Comparison of ENCODE assay signal across 9 cellular contexts in the genomic region with DNA sequence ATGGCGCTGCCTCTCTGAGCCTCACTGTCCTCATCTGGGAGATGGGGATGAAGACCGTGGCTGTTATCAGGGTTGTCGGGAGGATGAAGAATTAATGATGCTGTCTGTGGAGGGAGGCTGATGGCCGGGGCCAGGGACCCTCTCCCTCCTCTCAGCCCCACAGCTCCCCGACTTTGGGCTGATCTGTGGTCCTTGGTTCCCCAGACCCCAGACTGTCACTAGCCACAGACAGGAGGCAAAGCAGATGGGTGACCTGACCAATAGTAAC. TPM values are rescaled to one million over a fixed set of nuclear protein-coding genes. Genes with fewer than 3 reads are reported as not detected.
A peak's percentile ranks its signal among the peaks of the same experiment; 100 is the strongest.
DNase-seq lines count a peak whose midpoint lies in the region; ATAC-seq, FAIRE-seq and TF ChIP-seq lines count a peak whose summit lies in the region.
"Not testable (repeated sequence)": the region's sequence is repeated elsewhere in the genome, so short reads cannot be mapped to it uniquely, and the experiment has no call there.
"Had no signal": no experiment of that assay in that cellular context is flagged by ENCODE, and none has a peak within 500 bp of the region (broad histone marks: within the 10 kb centered on the region; RNA-seq: fewer than 3 reads in every experiment).

No MANE protein-coding gene starts in this region.

- intact Hi-C loops in HCT116 (cut with micrococcal nuclease); kidney (cut with DNase I); natural killer cell (cut with micrococcal nuclease): not testable (repeated sequence)
- intact Hi-C loops in activated T-helper 1 cell treated with anti-CD3 and anti-CD28 coated beads, Interleukin-12 subunit alpha, Interleukin-12 subunit beta, Interleukin-2, Interleukin-4 antibody, amounts not matched to agents 30 ng/mL and 10 ng/mL and 1 ng/mL, durations not matched to agents 14 hours and 24 hours and 36 hours (cut with micrococcal nuclease), result loop anchor here (10.0 kb wide), 1 partner anchor 292 kb away; the partner anchor contains the start of gene BMP8A

- POLR2A ChIA-PET in HCT116 (lab: Charles Lee); WTC11 (lab: Charles Lee): not testable (repeated sequence)

- peaks cover 40% of the 10 kb centered on the region for H3K27me3 Mint-ChIP-seq in CD4-positive, CD25-positive, alpha-beta regulatory T cell
- peaks cover 72% of the 10 kb centered on the region for H3K27me3 Mint-ChIP-seq in WTC11 (ENCODE audit: low read depth)
- peaks cover 36% of the 10 kb centered on the region for H3K27me3 Mint-ChIP-seq in activated T-helper 1 cell treated with anti-CD3 and anti-CD28 coated beads, Interleukin-12 subunit alpha, Interleukin-12 subunit beta, Interleukin-2, Interleukin-4 antibody, amounts not matched to agents 30 ng/mL and 10 ng/mL and 1 ng/mL, durations not matched to agents 14 hours and 24 hours and 36 hours (ENCODE audit: insufficient read depth)
- peaks cover 55% of the 10 kb centered on the region for H3K27me3 Mint-ChIP-seq in brain
- not testable (repeated sequence) for H3K27me3 Mint-ChIP-seq in natural killer cell (ENCODE audit: low read depth in 2 of 2)
- H3K27me3 Mint-ChIP-seq in stimulated activated naive CD8-positive, alpha-beta T cell treated with anti-CD3 and anti-CD28 coated beads, Interleukin-15, Interleukin-2, amounts not matched to agents 100 ng/mL and 50 ng/mL, for 24 hours, result peaks cover 20% of the 10 kb centered on the region

- not testable (repeated sequence) for H3K36me3 ChIP-seq in CD4-positive, CD25-positive, alpha-beta regulatory T cell (ENCODE audit: control insufficient read depth, insufficient read depth, low read length); HCT116 (ENCODE audit: control insufficient read depth in 1 of 2, insufficient read depth in 2 of 2, low read length in 2 of 2); kidney (ENCODE audit: control insufficient read depth in 1 of 2, insufficient read depth in 2 of 2, low read length in 2 of 2)

- not testable (repeated sequence) for H3K27me3 ChIP-seq in CD4-positive, CD25-positive, alpha-beta regulatory T cell (ENCODE audit: control insufficient read depth, insufficient read depth, low read length); HCT116 (ENCODE audit: insufficient read depth, low read length)

- not testable (repeated sequence) for FAIRE-seq in kidney (lab: Jason Lieb, UNC)

- H3K27ac Mint-ChIP-seq in CD4-positive, CD25-positive, alpha-beta regulatory T cell; WTC11; activated T-helper 1 cell treated with anti-CD3 and anti-CD28 coated beads, Interleukin-12 subunit alpha, Interleukin-12 subunit beta, Interleukin-2, Interleukin-4 antibody, amounts not matched to agents 30 ng/mL and 10 ng/mL and 1 ng/mL, durations not matched to agents 14 hours and 24 hours and 36 hours; brain; stimulated activated naive CD8-positive, alpha-beta T cell treated with anti-CD3 and anti-CD28 coated beads, Interleukin-15, Interleukin-2, amounts not matched to agents 100 ng/mL and 50 ng/mL, for 24 hours: not testable (repeated sequence)
- H3K27ac Mint-ChIP-seq in natural killer cell, result peak overlapping the region in 1 of 2 donors; percentile 35

- not testable (repeated sequence) for DNase-seq in CD4-positive, CD25-positive, alpha-beta regulatory T cell; HCT116 (ENCODE audit: low read depth, low spot score); WTC11 (ENCODE audit: low spot score); activated T-helper 1 cell treated with anti-CD3 and anti-CD28 coated beads, Interleukin-12 subunit alpha, Interleukin-12 subunit beta, Interleukin-2, Interleukin-4 antibody, amounts not matched to agents 30 ng/mL and 10 ng/mL and 1 ng/mL, durations not matched to agents 14 hours and 24 hours and 36 hours (ENCODE audit: low spot score); natural killer cell
- peak; percentile 51 for DNase-seq in kidney

- not testable (repeated sequence) for H3K36me3 Mint-ChIP-seq in CD4-positive, CD25-positive, alpha-beta regulatory T cell; WTC11; activated T-helper 1 cell treated with anti-CD3 and anti-CD28 coated beads, Interleukin-12 subunit alpha, Interleukin-12 subunit beta, Interleukin-2, Interleukin-4 antibody, amounts not matched to agents 30 ng/mL and 10 ng/mL and 1 ng/mL, durations not matched to agents 14 hours and 24 hours and 36 hours (ENCODE audit: low read depth); brain; natural killer cell; stimulated activated naive CD8-positive, alpha-beta T cell treated with anti-CD3 and anti-CD28 coated beads, Interleukin-15, Interleukin-2, amounts not matched to agents 100 ng/mL and 50 ng/mL, for 24 hours (ENCODE audit: low read depth)

- H3K9me3 Mint-ChIP-seq in CD4-positive, CD25-positive, alpha-beta regulatory T cell; WTC11; activated T-helper 1 cell treated with anti-CD3 and anti-CD28 coated beads, Interleukin-12 subunit alpha, Interleukin-12 subunit beta, Interleukin-2, Interleukin-4 antibody, amounts not matched to agents 30 ng/mL and 10 ng/mL and 1 ng/mL, durations not matched to agents 14 hours and 24 hours and 36 hours; brain; natural killer cell; stimulated activated naive CD8-positive, alpha-beta T cell treated with anti-CD3 and anti-CD28 coated beads, Interleukin-15, Interleukin-2, amounts not matched to agents 100 ng/mL and 50 ng/mL, for 24 hours: not testable (repeated sequence)

- not testable (repeated sequence) for TF ChIP-seq CTCF in HCT116 (IDR thresholded peaks at IDR 0.05 in 2 of 3, conservative IDR thresholded peaks at IDR 0.05 in 1 of 3; ENCODE audit: borderline replicate concordance in 1 of 3, insufficient read depth in 1 of 3, low read depth in 2 of 3, low read length in 2 of 3); WTC11 (IDR thresholded peaks at IDR 0.05); brain (conservative IDR thresholded peaks at IDR 0.05); kidney (IDR thresholded peaks at IDR 0.05; ENCODE audit: borderline replicate concordance, extremely low read depth, insufficient read depth); natural killer cell (IDR thresholded peaks at IDR 0.05)

- not testable (repeated sequence) for TF ChIP-seq RAD21 in HCT116 (IDR thresholded peaks at IDR 0.05; ENCODE audit: low read depth)

- not testable (repeated sequence) for H3K9me2 ChIP-seq in HCT116 (ENCODE audit: insufficient read depth)

- not testable (repeated sequence) for H3K9ac ChIP-seq in HCT116 (ENCODE audit: low read length); kidney (ENCODE audit: low read length in 2 of 2)

- H3K4me3 ChIP-seq in CD4-positive, CD25-positive, alpha-beta regulatory T cell (ENCODE audit: low read depth, low read length); HCT116 (replicated peaks in 1 of 2; ENCODE audit: low read depth in 1 of 2, low read length in 2 of 2); kidney (ENCODE audit: low read length in 2 of 2): not testable (repeated sequence)

- H3K79me2 ChIP-seq in HCT116 (ENCODE audit: insufficient read depth, low read length), result not testable (repeated sequence)

- RAD21 ChIA-PET in HCT116 (lab: Charles Lee; ENCODE audit: low non-redundant PET in 1 of 2, low total read pairs in 2 of 2, uncharacterized antibody in 2 of 2, unreplicated experiment in 2 of 2), result not testable (repeated sequence)

- peak overlapping the region in 3 of 4 donors; percentile 44 to 88 (median 72) for H3K4me3 Mint-ChIP-seq in CD4-positive, CD25-positive, alpha-beta regulatory T cell
- H3K4me3 Mint-ChIP-seq in WTC11 (peak overlapping the region; percentile 46), brain (peak overlapping the region; percentile 37 to 80 (median 69)), natural killer cell (peak overlapping the region; percentile 71)
- H3K4me3 Mint-ChIP-seq in activated T-helper 1 cell treated with anti-CD3 and anti-CD28 coated beads, Interleukin-12 subunit alpha, Interleukin-12 subunit beta, Interleukin-2, Interleukin-4 antibody, amounts not matched to agents 30 ng/mL and 10 ng/mL and 1 ng/mL, durations not matched to agents 14 hours and 24 hours and 36 hours, result peak overlapping the region; percentile 16
- peak overlapping the region; percentile 52 for H3K4me3 Mint-ChIP-seq in stimulated activated naive CD8-positive, alpha-beta T cell treated with anti-CD3 and anti-CD28 coated beads, Interleukin-15, Interleukin-2, amounts not matched to agents 100 ng/mL and 50 ng/mL, for 24 hours

- CTCF ChIA-PET in HCT116 (lab: Charles Lee); WTC11 (lab: Charles Lee): not testable (repeated sequence)

- H3K4me1 Mint-ChIP-seq in CD4-positive, CD25-positive, alpha-beta regulatory T cell, result peaks cover 0 to 12% (median 2%) of the 10 kb centered on the region in 4 donors
- H3K4me1 Mint-ChIP-seq in WTC11; activated T-helper 1 cell treated with anti-CD3 and anti-CD28 coated beads, Interleukin-12 subunit alpha, Interleukin-12 subunit beta, Interleukin-2, Interleukin-4 antibody, amounts not matched to agents 30 ng/mL and 10 ng/mL and 1 ng/mL, durations not matched to agents 14 hours and 24 hours and 36 hours (ENCODE audit: low read depth): not testable (repeated sequence)
- H3K4me1 Mint-ChIP-seq in brain, result peaks cover 23% of the 10 kb centered on the region
- H3K4me1 Mint-ChIP-seq in natural killer cell, result peaks cover 5 to 15% of the 10 kb centered on the region in 2 donors
- H3K4me1 Mint-ChIP-seq in stimulated activated naive CD8-positive, alpha-beta T cell treated with anti-CD3 and anti-CD28 coated beads, Interleukin-15, Interleukin-2, amounts not matched to agents 100 ng/mL and 50 ng/mL, for 24 hours (ENCODE audit: low read depth), result peaks cover 12% of the 10 kb centered on the region

- not testable (repeated sequence) for H3K9me3 ChIP-seq in CD4-positive, CD25-positive, alpha-beta regulatory T cell (ENCODE audit: control insufficient read depth in 2 of 2, low read length in 2 of 2); HCT116 (ENCODE audit: control insufficient read depth in 1 of 2, insufficient read depth in 1 of 2, low read depth in 1 of 2, low read length in 2 of 2); kidney (ENCODE audit: control insufficient read depth in 1 of 2, low read length in 2 of 2)

- not testable (repeated sequence) for H2AFZ ChIP-seq in HCT116 (ENCODE audit: low read depth, low read length, poor library complexity, severe bottlenecking)

- not testable (repeated sequence) for H3K27ac ChIP-seq in CD4-positive, CD25-positive, alpha-beta regulatory T cell (ENCODE audit: insufficient read depth, low read length, poor library complexity, severe bottlenecking); HCT116 (ENCODE audit: low read depth, low read length); kidney (ENCODE audit: low read depth in 2 of 2, low read length in 2 of 2)

- not testable (repeated sequence) for H4K20me1 ChIP-seq in HCT116 (ENCODE audit: insufficient read depth)

- TSS peak; percentile 44 for BruUV-seq in HCT116 (replicated peaks; lab: Mats Ljungman, UMichigan)

- not testable (repeated sequence) for TF ChIP-seq POLR2A in HCT116 (IDR thresholded peaks at IDR 0.05; ENCODE audit: borderline replicate concordance, extremely low read depth, insufficient read depth, insufficient read length)

- ATAC-seq in CD4-positive, CD25-positive, alpha-beta regulatory T cell (ENCODE audit: low read depth in 2 of 2); HCT116; WTC11; natural killer cell: not testable (repeated sequence)

- H3K4me2 ChIP-seq in HCT116 (ENCODE audit: low read length), result peak overlapping the region; percentile 52

- not testable (repeated sequence) for H3K4me1 ChIP-seq in CD4-positive, CD25-positive, alpha-beta regulatory T cell (ENCODE audit: control insufficient read depth, insufficient read depth, low read length, poor library complexity, severe bottlenecking); kidney (ENCODE audit: control insufficient read depth in 1 of 2, insufficient read depth in 1 of 2, low read depth in 1 of 2, low read length in 2 of 2)
- H3K4me1 ChIP-seq in HCT116 (ENCODE audit: control insufficient read depth in 1 of 2, insufficient read depth in 2 of 2, low read length in 2 of 2), result peaks cover 13 to 23% of the 10 kb centered on the region in 2 experiments

RNA-seq across cellular contexts. Expression of gene BMP8B, which starts 1.6 kb away (rescaled TPM):
- 0.39 TPM for total RNA-seq in CD4-positive, CD25-positive, alpha-beta regulatory T cell
- under 1 TPM in 3 of 4 donors, not detected in 1; 0.05 to 0.13 (median 0.07) TPM for polyA plus RNA-seq in CD4-positive, CD25-positive, alpha-beta regulatory T cell
- total RNA-seq in HCT116 (2021; ENCODE audit: unreplicated experiment) (9.5 TPM), WTC11 (2021) (0.74 to 0.92 TPM (median 0.82 TPM) in 3 replicates), kidney (4.9 TPM), natural killer cell (1 to 10 TPM; 2.8 to 4.3 (median 3.6) TPM)
- 7.0 and 7.1 TPM in 2 replicates for polyA plus RNA-seq in HCT116 (2012)
- 0.31 and 0.42 TPM in 2 replicates for total RNA-seq in activated T-helper 1 cell treated with anti-CD3 and anti-CD28 coated beads, Interleukin-12 subunit alpha, Interleukin-12 subunit beta, Interleukin-2, Interleukin-4 antibody, amounts not matched to agents 30 ng/mL and 10 ng/mL and 1 ng/mL, durations not matched to agents 14 hours and 24 hours and 36 hours
- polyA plus RNA-seq in brain (ENCODE audit: insufficient read depth, low read depth, low replicate concordance) (10.3 TPM), kidney (ENCODE audit: insufficient read depth, low read depth, low replicate concordance) (0.34 TPM)
- total RNA-seq: HFFc6 had no signal

RNA-seq across cellular contexts. Expression of gene OXCT2, which starts 15.9 kb away (rescaled TPM):
- not detected for total RNA-seq in CD4-positive, CD25-positive, alpha-beta regulatory T cell
- not detected for polyA plus RNA-seq in CD4-positive, CD25-positive, alpha-beta regulatory T cell
- total RNA-seq in HCT116 (2021; ENCODE audit: unreplicated experiment) (3.7 TPM), WTC11 (2021) (1.7 to 2.4 TPM (median 2.3 TPM) in 3 replicates), kidney (0.98 TPM), natural killer cell (1 to 10 TPM in 2 of 3 donors, under 1 TPM in 1; 0.42 to 2.2 (median 1.9) TPM)
- 1.3 and 1.4 TPM in 2 replicates for polyA plus RNA-seq in HCT116 (2012)
- 1.6 and 1.7 TPM in 2 replicates for total RNA-seq in activated T-helper 1 cell treated with anti-CD3 and anti-CD28 coated beads, Interleukin-12 subunit alpha, Interleukin-12 subunit beta, Interleukin-2, Interleukin-4 antibody, amounts not matched to agents 30 ng/mL and 10 ng/mL and 1 ng/mL, durations not matched to agents 14 hours and 24 hours and 36 hours
- polyA plus RNA-seq in brain (ENCODE audit: insufficient read depth, low read depth, low replicate concordance) (0.83 TPM), kidney (ENCODE audit: insufficient read depth, low read depth, low replicate concordance) (0.32 TPM)

RNA-seq across cellular contexts. Expression of gene PPIE, which starts 48.4 kb away (rescaled TPM):
- 36.8 TPM for total RNA-seq in CD4-positive, CD25-positive, alpha-beta regulatory T cell
- polyA plus RNA-seq in CD4-positive, CD25-positive, alpha-beta regulatory T cell, result 100 to 1,000 TPM in 1 of 4 donors, 10 to 100 TPM in 3; 90.5 to 118 (median 94.1) TPM
- total RNA-seq in HCT116 (2021; ENCODE audit: unreplicated experiment), result 73.8 TPM
- polyA plus RNA-seq in HCT116 (2012), result 81.6 and 87.9 TPM in 2 replicates
- total RNA-seq in WTC11 (2021), result 42.5 to 50.7 TPM (median 48.9 TPM) in 3 replicates
- 68.1 and 75.0 TPM in 2 replicates for total RNA-seq in activated T-helper 1 cell treated with anti-CD3 and anti-CD28 coated beads, Interleukin-12 subunit alpha, Interleukin-12 subunit beta, Interleukin-2, Interleukin-4 antibody, amounts not matched to agents 30 ng/mL and 10 ng/mL and 1 ng/mL, durations not matched to agents 14 hours and 24 hours and 36 hours
- 78.5 TPM for polyA plus RNA-seq in brain (ENCODE audit: insufficient read depth, low read depth, low replicate concordance)
- total RNA-seq in kidney, result 58.6 TPM
- 52.0 TPM for polyA plus RNA-seq in kidney (ENCODE audit: insufficient read depth, low read depth, low replicate concordance)
- total RNA-seq in natural killer cell, result 10 to 100 TPM; 44.3 to 62.8 (median 59.8) TPM

Comparison
In these comparisons a context has a peak if more than half of its experiments do, and no peak if none do; other contexts are left out.
1. H3K4me3 Mint-ChIP-seq: peak in every context shown above with its lines; median percentile 72 in CD4-positive, CD25-positive, alpha-beta regulatory T cell; 71 in natural killer cell; 69 in brain; 52 in stimulated activated naive CD8-positive, alpha-beta T cell treated with anti-CD3 and anti-CD28 coated beads, Interleukin-15, Interleukin-2, amounts not matched to agents 100 ng/mL and 50 ng/mL, for 24 hours; 46 in WTC11; 16 in activated T-helper 1 cell treated with anti-CD3 and anti-CD28 coated beads, Interleukin-12 subunit alpha, Interleukin-12 subunit beta, Interleukin-2, Interleukin-4 antibody, amounts not matched to agents 30 ng/mL and 10 ng/mL and 1 ng/mL, durations not matched to agents 14 hours and 24 hours and 36 hours.